Comparison of ENCODE assay signal across 12 cellular contexts in genomic region chr22:16568425-16568758, GRCh38. TPM values are rescaled to one million over a fixed set of nuclear protein-coding genes. Genes with fewer than 3 reads are reported as not detected.
"Had no signal": no experiment of that assay in that cellular context is flagged by ENCODE, and none has a peak within 500 bp of the region (broad histone marks: within the 10 kb centered on the region; RNA-seq: fewer than 3 reads in every experiment).

No MANE protein-coding gene starts in this region.

- H3K4me2 ChIP-seq: GM23338 had no signal

- H3K9ac ChIP-seq: GM23248 had no signal

- H3K4me1 ChIP-seq: HAP-1 had no signal

- DNase-seq: GM23248, GOT3, H7, H9, HCEC 1CT, HFFc6 had no signal

- H2AFZ ChIP-seq: GM23248, GM23338 had no signal

- H3K9me3 ChIP-seq: HAP-1 had no signal

- ATAC-seq: GM23338, HCT116 had no signal

- H3K27ac ChIP-seq: GM23248 had no signal

- FAIRE-seq: H1, H54 had no signal

- H3K36me3 ChIP-seq: HAP-1 had no signal

- H3K4me3 ChIP-seq: GM23248, GM23338, HAP-1 had no signal

RNA-seq across cellular contexts. Expression of gene CCT8L2, which starts 24.2 kb away (rescaled TPM):
- total RNA-seq: GM23248, GM23338, H1, H4, H7, H9, HFFc6 had no signal
- polyA plus RNA-seq: GM23248, GM23338, H1 had no signal
